ENCODE assay signal across 8 cellular contexts in genomic region chr3:25665646-25666136, GRCh38. TPM values are rescaled to one million over a fixed set of nuclear protein-coding genes. Genes with fewer than 3 reads are reported as not detected.
DNase-seq lines count a peak whose midpoint lies in the region; ATAC-seq, FAIRE-seq and TF ChIP-seq lines count a peak whose summit lies in the region.

No MANE protein-coding gene starts in this region.

- CTCF ChIA-PET in endothelial cell of umbilical vein (lab: Charles Lee) = interaction anchor here (0.7 to 1.7 kb wide), 4 partner anchors 10 to 191 kb away, joined by 4 read pairs; no protein-coding TSS in a partner anchor

- no peak overlapping the region for H3K9ac ChIP-seq in endothelial cell of umbilical vein (replicated peaks; ENCODE audit: extremely low read depth, insufficient read depth, low read length)

- TF ChIP-seq POLR2A in endothelial cell of umbilical vein (IDR thresholded peaks at IDR 0.05; ENCODE audit: low read depth, low read length) (no peak), prostate gland (IDR thresholded peaks at IDR 0.05) (no peak)

- no peak for ATAC-seq in HG03280 (IDR thresholded peaks at IDR 0.05; ENCODE audit: unreplicated experiment)

- peak overlapping the region; percentile 55; the same call in 1 of the 2 replicates for H3K4me3 ChIP-seq in GM08714 (ENCODE audit: low read length)
- peak overlapping the region in 1 of 3 experiments; percentile 83 for H3K4me3 ChIP-seq in endothelial cell of umbilical vein (replicated peaks in 1 of 3; ENCODE audit: insufficient read depth in 1 of 3, low read depth in 1 of 3, low read length in 3 of 3)
- peak overlapping the region in 1 of 2 donors; percentile 80 for H3K4me3 ChIP-seq in prostate gland

- peaks cover 31% of the 10 kb centered on the region for H3K79me2 ChIP-seq in endothelial cell of umbilical vein (ENCODE audit: control insufficient read depth, insufficient read depth, low read length)

- peak; percentile 57 for DNase-seq in OCI-M1 (lab: John Stamatoyannopoulos, UW)
- DNase-seq in endothelial cell of umbilical vein (ENCODE audit: low read depth, low spot score) = no peak
- no peak for DNase-seq in prostate gland (ENCODE audit: low spot score)
- no peak for DNase-seq in activated effector memory CD4-positive, alpha-beta T cell treated with Interleukin-2 at 50 U/mL for 16 hours
- no peak for DNase-seq in cortex of kidney (lab: John Stamatoyannopoulos, UW)
- DNase-seq in NCI-H2107 (lab: John Stamatoyannopoulos, UW) = no peak

- no peaks in the 10 kb centered on the region for H3K36me3 ChIP-seq in endothelial cell of umbilical vein (ENCODE audit: control insufficient read depth in 2 of 2, extremely low read depth in 1 of 2, insufficient read depth in 2 of 2, low read length in 2 of 2)
- H3K36me3 ChIP-seq in prostate gland = no peaks in the 10 kb centered on the region

- no peaks in the 10 kb centered on the region for H3K9me1 ChIP-seq in endothelial cell of umbilical vein (replicated peaks; ENCODE audit: control insufficient read depth, extremely low read depth, insufficient read depth, low read length)

- H3K4me1 ChIP-seq in endothelial cell of umbilical vein (ENCODE audit: control insufficient read depth, extremely low read depth, insufficient read depth, low read length) = peaks cover 19% of the 10 kb centered on the region
- no peaks in the 10 kb centered on the region for H3K4me1 ChIP-seq in prostate gland (replicated peaks)

- H3K27me3 ChIP-seq in endothelial cell of umbilical vein (ENCODE audit: control insufficient read depth in 2 of 2, insufficient read depth in 2 of 2, low read length in 2 of 2) (no peaks in the 10 kb centered on the region), prostate gland (replicated peaks; ENCODE audit: insufficient read depth) (no peaks in the 10 kb centered on the region)

- no peaks in the 10 kb centered on the region for H3K9me3 ChIP-seq in endothelial cell of umbilical vein (replicated peaks; ENCODE audit: control insufficient read depth, insufficient read depth, low read length)
- H3K9me3 ChIP-seq in prostate gland = no peaks in the 10 kb centered on the region

- H4K20me1 ChIP-seq in endothelial cell of umbilical vein (replicated peaks; ENCODE audit: control insufficient read depth, extremely low read depth, insufficient read depth, low read length) = peaks cover 7% of the 10 kb centered on the region

- TF ChIP-seq CTCF in endothelial cell of umbilical vein (IDR thresholded peaks at IDR 0.05; ENCODE audit: extremely low read depth in 1 of 2, insufficient read depth in 1 of 2, low read depth in 1 of 2, low read length in 2 of 2) = no peak
- no peak for TF ChIP-seq CTCF in prostate gland (IDR thresholded peaks at IDR 0.05)

- H3K27ac ChIP-seq in endothelial cell of umbilical vein (ENCODE audit: insufficient read depth, low read depth, low read length) (peak overlapping the region; percentile 76), prostate gland (peak overlapping the region; percentile 96 to 97)

- intact Hi-C loops in endothelial cell of umbilical vein (cut with micrococcal nuclease) (loop anchor here (1.0 to 2.0 kb wide), 2 partner anchors 118 to 237 kb away; partner anchors contain the start of genes NGLY1 and RARB), prostate gland (cut with DNase I) (loop anchor here (2.0 kb wide), 1 partner anchor 117 kb away; the partner anchor contains the start of gene NGLY1)

- H3K4me2 ChIP-seq in endothelial cell of umbilical vein (ENCODE audit: insufficient read depth, low read length) = peak overlapping the region; percentile 87

- FAIRE-seq in endothelial cell of umbilical vein (lab: Jason Lieb, UNC) = no peak

- WGBS in prostate gland = 32% methylated on average over 4 of the region's 4 CpGs

- dilution Hi-C loops in endothelial cell of umbilical vein (cut with MboI; ENCODE audit: extremely low pct_ligation_motif_present, low sequenced_read_pairs) = no loop called here

- H2AFZ ChIP-seq in endothelial cell of umbilical vein (ENCODE audit: low read depth, low read length) = peak overlapping the region; percentile 98

- BruUV-seq in endothelial cell of umbilical vein (replicated peaks; lab: Mats Ljungman, UMichigan) = no TSS peak

- POLR2A ChIA-PET in endothelial cell of umbilical vein (lab: Charles Lee) = interaction anchor here (0.6 kb wide), 1 partner anchor 27 kb away, joined by 4 read pairs; no protein-coding TSS in a partner anchor

TF ChIP-seq in endothelial cell of umbilical vein, 7 proteins besides CTCF, POLR2A, EP300 and RAD21:
- TF ChIP-seq FOS (IDR thresholded peaks at IDR 0.05; ENCODE audit: borderline replicate concordance, insufficient read depth, low read length) (no peak), MYC (IDR thresholded peaks at IDR 0.05; ENCODE audit: low read depth, low read length) (no peak)
TF ChIP-seq in endothelial cell of umbilical vein: peak in this region for 0.

RNA-seq across cellular contexts. Expression of gene TOP2B, which starts 1.0 kb away (rescaled TPM):
- total RNA-seq in endothelial cell of umbilical vein (98.9 and 102 TPM in 2 replicates), prostate gland (100 to 1,000 TPM in 1 of 2 donors, 10 to 100 TPM in 1; 85.3 to 109 TPM)
- polyA plus RNA-seq in endothelial cell of umbilical vein = 12.9 and 20.4 TPM in 2 replicates
- polyA plus RNA-seq in endothelial cell of umbilical vein (2011; cell fraction: cytosol; rRNA removed) = 30.1 and 32.0 TPM in 2 replicates
- polyA plus RNA-seq in endothelial cell of umbilical vein (2011; cell fraction: nucleus; rRNA removed) = 74.4 and 86.9 TPM in 2 replicates
- polyA plus RNA-seq in endothelial cell of umbilical vein (2012) = 66.6 and 101 TPM in 2 replicates
- 31.1 and 44.4 TPM in 2 replicates for polyA minus RNA-seq in endothelial cell of umbilical vein
- polyA minus RNA-seq in endothelial cell of umbilical vein (2011; cell fraction: cytosol; rRNA and poly(A)+ RNA removed) = 22.4 TPM
- 53.2 and 85.2 TPM in 2 replicates for polyA minus RNA-seq in endothelial cell of umbilical vein (2011; cell fraction: nucleus; rRNA and poly(A)+ RNA removed)
